23 cellular contexts compared by ENCODE assay signal in the genomic region with DNA sequence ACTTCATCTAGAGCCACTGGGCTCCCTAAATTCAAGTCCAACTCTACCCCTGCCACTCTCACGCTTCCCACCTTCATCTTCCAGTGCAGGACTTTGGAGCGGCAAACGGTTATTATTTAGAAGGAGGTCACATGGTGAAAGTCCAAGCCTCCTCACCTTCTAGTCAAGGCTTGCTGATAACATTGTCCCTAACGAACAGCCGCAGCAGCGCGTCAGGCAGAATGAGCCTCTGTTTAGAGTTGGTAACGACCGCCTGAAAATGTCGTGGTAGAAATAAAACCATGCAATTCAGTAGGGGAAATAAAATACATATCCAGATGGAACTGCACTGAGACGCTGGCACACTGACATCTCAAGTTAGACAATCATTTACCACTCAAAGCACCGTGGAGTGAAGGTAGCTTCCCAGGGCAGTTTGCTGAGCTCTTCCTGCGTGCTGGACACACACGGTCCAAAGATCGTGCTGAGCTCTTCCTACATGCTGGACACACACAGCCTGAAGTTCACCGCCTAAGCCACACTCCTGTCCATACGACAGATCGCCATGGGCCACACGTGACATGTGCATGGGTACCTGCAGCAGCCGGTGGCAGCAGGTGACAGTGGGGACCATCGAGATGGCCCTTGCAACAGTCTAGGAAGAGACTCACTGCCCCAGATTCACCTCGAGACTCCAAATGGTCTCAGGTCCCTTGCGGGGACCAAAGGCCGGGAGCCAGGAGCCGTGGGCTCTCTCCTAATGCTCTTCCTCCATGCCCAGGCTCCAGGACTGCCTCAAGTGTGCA.
A peak's percentile ranks its signal among the peaks of the same experiment; 100 is the strongest.
DNase-seq lines count a peak whose midpoint lies in the region; ATAC-seq and TF ChIP-seq lines count a peak whose summit lies in the region.
"Had no signal": no experiment of that assay in that cellular context is flagged by ENCODE, and none has a peak within 500 bp of the region (broad histone marks: within the 10 kb centered on the region; RNA-seq: fewer than 3 reads in every experiment).

No MANE protein-coding gene starts in this region.

- H3K9ac ChIP-seq in colonic mucosa (ENCODE audit: low read depth in 2 of 2, low read length in 2 of 2), result peak overlapping the region in 1 of 2 donors; percentile 46
- H3K9ac ChIP-seq: SK-N-SH had no signal

- intact Hi-C loops in CD14-positive monocyte (cut with micrococcal nuclease) (no loop called here), colonic mucosa (cut with DNase I) (no loop called here), right lobe of liver (cut with DNase I) (no loop called here), sciatic nerve (cut with DNase I) (no loop called here), stomach (cut with DNase I; ENCODE audit: low total_unique reads) (no loop called here)

- H3K9me3 ChIP-seq in colonic mucosa (no peaks in the 10 kb centered on the region), right lobe of liver (no peaks in the 10 kb centered on the region), stomach (no peaks in the 10 kb centered on the region)
- H3K9me3 ChIP-seq: esophagus muscularis mucosa, psoas muscle had no signal

- peaks cover under 1 to 18% (median 8%) of the 10 kb centered on the region in 7 donors for H3K9me3 Mint-ChIP-seq in CD14-positive monocyte
- H3K9me3 Mint-ChIP-seq: activated T-cell treated with anti-CD3 and anti-CD28 coated beads, Interleukin-2, amount 50 U/mL, for 72 hours; CD8-positive, alpha-beta T cell; central memory CD8-positive, alpha-beta T cell; stimulated activated memory B cell treated with anti-CD40 and anti-IgM and Interleukin-4, amounts not matched to agents 10 μg/mL and 1 μg/mL and 100 μg/mL, for 72 hours had no signal

- no peak for TF ChIP-seq EP300 in stomach (IDR thresholded peaks at IDR 0.05)

- H3K27ac ChIP-seq in colonic mucosa, result no peak overlapping the region
- H3K27ac ChIP-seq in right lobe of liver, result peak overlapping the region in 2 of 3 donors; percentile 31 to 72
- H3K27ac ChIP-seq in stomach, result no peak overlapping the region
- H3K27ac ChIP-seq: esophagus muscularis mucosa, psoas muscle had no signal

- H3K27me3 Mint-ChIP-seq in CD14-positive monocyte (ENCODE audit: low read depth in 3 of 3), result no peaks in the 10 kb centered on the region
- H3K27me3 Mint-ChIP-seq: activated CD8-positive, alpha-beta memory T cell treated with anti-CD3 and anti-CD28 coated beads, Interleukin-2, amount 10 ng/mL, durations not matched to agents 7 days and 5 days; central memory CD8-positive, alpha-beta T cell; stimulated activated memory B cell treated with anti-CD40 and anti-IgM and Interleukin-4, amounts not matched to agents 10 μg/mL and 1 μg/mL and 100 μg/mL, for 72 hours had no signal

- H3K27me3 ChIP-seq in colonic mucosa, result no peaks in the 10 kb centered on the region
- H3K27me3 ChIP-seq in right lobe of liver, result no peaks in the 10 kb centered on the region
- H3K27me3 ChIP-seq in stomach, result no peaks in the 10 kb centered on the region

- H3K36me3 Mint-ChIP-seq in CD14-positive monocyte, result no peaks in the 10 kb centered on the region
- H3K36me3 Mint-ChIP-seq: activated CD8-positive, alpha-beta memory T cell treated with anti-CD3 and anti-CD28 coated beads, Interleukin-2, amount 10 ng/mL, durations not matched to agents 7 days and 5 days; CD8-positive, alpha-beta T cell; stimulated activated memory B cell treated with anti-CD40 and anti-IgM and Interleukin-4, amounts not matched to agents 10 μg/mL and 1 μg/mL and 100 μg/mL, for 72 hours had no signal

- TF ChIP-seq POLR2A in right lobe of liver (IDR thresholded peaks at IDR 0.05) (no peak), stomach (IDR thresholded peaks at IDR 0.05) (no peak)

- H3K4me1 Mint-ChIP-seq in CD14-positive monocyte, result no peaks in the 10 kb centered on the region
- H3K4me1 Mint-ChIP-seq: activated CD8-positive, alpha-beta memory T cell treated with anti-CD3 and anti-CD28 coated beads, Interleukin-2, amount 10 ng/mL, durations not matched to agents 7 days and 5 days; central memory CD8-positive, alpha-beta T cell; stimulated activated memory B cell treated with anti-CD40 and anti-IgM and Interleukin-4, amounts not matched to agents 10 μg/mL and 1 μg/mL and 100 μg/mL, for 72 hours had no signal

- 48% methylated on average over 9 of the region's 25 CpGs for WGBS in right lobe of liver (ENCODE audit: insufficient coverage, low coverage, low lambda C conversion rate, missing lambda C conversion rate)
- 69 to 84% (median 78%) methylated on average over 20 to 25 of the region's 25 CpGs for WGBS in stomach, 5 donors

- no peak overlapping the region for H3K4me3 Mint-ChIP-seq in CD14-positive monocyte
- H3K4me3 Mint-ChIP-seq: activated CD8-positive, alpha-beta memory T cell treated with anti-CD3 and anti-CD28 coated beads, Interleukin-2, amount 10 ng/mL, durations not matched to agents 7 days and 5 days; activated T-cell treated with anti-CD3 and anti-CD28 coated beads, Interleukin-2, amount 50 U/mL, for 72 hours; CD8-positive, alpha-beta T cell; central memory CD8-positive, alpha-beta T cell; stimulated activated memory B cell treated with anti-CD40 and anti-IgM and Interleukin-4, amounts not matched to agents 10 μg/mL and 1 μg/mL and 100 μg/mL, for 72 hours; T-helper 1 cell treated with Interleukin-12 subunit alpha and Interleukin-12 subunit beta and Interleukin-4 antibody, amounts not matched to agents 30 μg/mL and 1 μg/mL, for 36 hours had no signal

- ATAC-seq in right lobe of liver (peak; percentile 93 to 97 (median 96)), sciatic nerve (no peak)
- ATAC-seq: activated CD4-positive, CD25-positive, alpha-beta regulatory T cell treated with anti-CD3 and anti-CD28 coated beads, Interleukin-2, amount 50 U/mL, for 24 hours; activated CD8-positive, alpha-beta memory T cell treated with anti-CD3 and anti-CD28 coated beads, Interleukin-2, amount 10 ng/mL, durations not matched to agents 7 days and 5 days; activated T-cell treated with anti-CD3 and anti-CD28 coated beads, Interleukin-2, amount 50 U/mL, for 72 hours; CD8-positive, alpha-beta T cell; PC-3; psoas muscle; stimulated activated memory B cell treated with anti-CD40 and anti-IgM and Interleukin-4, amounts not matched to agents 10 μg/mL and 1 μg/mL and 100 μg/mL, for 72 hours had no signal

- peak; percentile 3 for DNase-seq in CD14-positive monocyte (ENCODE audit: low spot score)
- peak; percentile 42 for DNase-seq in colonic mucosa
- peak; percentile 57 to 85 (median 80) for DNase-seq in right lobe of liver
- peak; percentile 27 for DNase-seq in sciatic nerve (ENCODE audit: low spot score)
- no peak for DNase-seq in stomach
- DNase-seq in activated CD8-positive, alpha-beta memory T cell treated with anti-CD3 and anti-CD28 coated beads, Interleukin-2, amount 50 U/mL, for 48 hours, result no peak
- DNase-seq in activated CD4-positive, CD25-positive, alpha-beta regulatory T cell (lab: John Stamatoyannopoulos, UW), result no peak
- DNase-seq: activated CD4-positive, alpha-beta T cell treated with anti-CD3 and anti-CD28 coated beads, Interleukin-2, amount 50 U/mL, for 4 hours; activated CD8-positive, alpha-beta memory T cell treated with anti-CD3 and anti-CD28 coated beads, Interleukin-2, amount 10 ng/mL, durations not matched to agents 7 days and 5 days; activated T-cell treated with anti-CD3 and anti-CD28 coated beads, Interleukin-2, amount 50 U/mL, for 72 hours; CD8-positive, alpha-beta T cell; foreskin fibroblast; NCI-H1048; NCI-H187; NCI-H526; PC-3; SK-N-SH had no signal

- no peak overlapping the region for H3K27ac Mint-ChIP-seq in CD14-positive monocyte
- H3K27ac Mint-ChIP-seq: activated CD8-positive, alpha-beta memory T cell treated with anti-CD3 and anti-CD28 coated beads, Interleukin-2, amount 10 ng/mL, durations not matched to agents 7 days and 5 days; activated T-cell treated with anti-CD3 and anti-CD28 coated beads, Interleukin-2, amount 50 U/mL, for 72 hours; CD8-positive, alpha-beta T cell; stimulated activated memory B cell treated with anti-CD40 and anti-IgM and Interleukin-4, amounts not matched to agents 10 μg/mL and 1 μg/mL and 100 μg/mL, for 72 hours; T-helper 1 cell treated with Interleukin-12 subunit alpha and Interleukin-12 subunit beta and Interleukin-4 antibody, amounts not matched to agents 30 μg/mL and 1 μg/mL, for 36 hours had no signal

- TF ChIP-seq CTCF in CD14-positive monocyte (IDR thresholded peaks at IDR 0.05), result no peak
- no peak for TF ChIP-seq CTCF in colonic mucosa (IDR thresholded peaks at IDR 0.05)
- TF ChIP-seq CTCF in right lobe of liver (IDR thresholded peaks at IDR 0.05), result no peak
- TF ChIP-seq CTCF in stomach (IDR thresholded peaks at IDR 0.05), result no peak

- H3K4me1 ChIP-seq in colonic mucosa, result no peaks in the 10 kb centered on the region
- H3K4me1 ChIP-seq in right lobe of liver, result peaks cover 0 to 10% (median 3%) of the 10 kb centered on the region in 4 donors
- H3K4me1 ChIP-seq in stomach, result peaks cover 0 to 14% (median 4%) of the 10 kb centered on the region in 4 donors
- H3K4me1 ChIP-seq: esophagus muscularis mucosa, psoas muscle had no signal

- no peak overlapping the region for H3K4me3 ChIP-seq in colonic mucosa
- H3K4me3 ChIP-seq in right lobe of liver, result peak overlapping the region; percentile 7 to 42 (median 24)
- H3K4me3 ChIP-seq in stomach, result no peak overlapping the region
- H3K4me3 ChIP-seq: esophagus muscularis mucosa, psoas muscle had no signal

- H3K36me3 ChIP-seq in colonic mucosa (no peaks in the 10 kb centered on the region), right lobe of liver (no peaks in the 10 kb centered on the region), stomach (no peaks in the 10 kb centered on the region)
- H3K36me3 ChIP-seq: esophagus muscularis mucosa had no signal

Comparison
In these comparisons a context has a peak if more than half of its experiments do, and no peak if none do; other contexts are left out.
1. DNase-seq: peak in CD14-positive monocyte (single experiment), colonic mucosa (single experiment), right lobe of liver (3 of 3) and sciatic nerve (single experiment); none in stomach (single experiment), activated CD8-positive, alpha-beta memory T cell treated with anti-CD3 and anti-CD28 coated beads, Interleukin-2, amount 50 U/mL, for 48 hours (single experiment) and activated CD4-positive, CD25-positive, alpha-beta regulatory T cell (0 of 4).
2. H3K27ac ChIP-seq: peak in right lobe of liver (2 of 3); none in colonic mucosa (single experiment) and stomach (0 of 5).
3. H3K4me3 ChIP-seq: peak in right lobe of liver (3 of 3); none in colonic mucosa (single experiment) and stomach (0 of 4).